1 cellular context compared by ENCODE assay signal in genomic region chr7:138116156-138116555, GRCh38.
TF ChIP-seq lines count a peak whose summit lies in the region.

No MANE protein-coding gene starts in this region.

TF ChIP-seq in A549, 52 proteins besides CTCF, POLR2A, EP300 and RAD21 (continued from another document):
- TF ChIP-seq HMGXB4 (CRISPR knock-in tag; IDR thresholded peaks at IDR 0.05; ENCODE audit: borderline replicate concordance): no peak
TF ChIP-seq in A549: peak in this region for 0.
